Comparison of ENCODE assay signal across 8 cellular contexts in genomic region chr5:115169392-115170127, GRCh38. TPM values are rescaled to one million over a fixed set of nuclear protein-coding genes. Genes with fewer than 3 reads are reported as not detected.
DNase-seq lines count a peak whose midpoint lies in the region; ATAC-seq lines count a peak whose summit lies in the region.

Gene TRIM36 (minus strand): TSS chr5:115169908. CDS start chr5:115169634, 274 bp downstream.

- POLR2A ChIA-PET in CD8-positive, alpha-beta memory T cell (lab: Charles Lee): no interaction called here

- H3K4ac ChIP-seq in mesenchymal stem cell (ENCODE audit: low read depth in 1 of 2, low read length in 2 of 2): no peak within 1 kb of the TSS

- peaks cover 17% of the 10 kb centered on the region for H3K79me1 ChIP-seq in mesenchymal stem cell (replicated peaks; ENCODE audit: low read length, poor library complexity, severe bottlenecking)

- H3K14ac ChIP-seq in mesenchymal stem cell (ENCODE audit: low read length in 2 of 2): peak within 1 kb of the TSS in 1 of 2 experiments; percentile 96

- H3K4me3 Mint-ChIP-seq in CD8-positive, alpha-beta memory T cell: peak within 1 kb of the TSS; percentile 55 to 89 (median 82)

- peak within 1 kb of the TSS in 1 of 2 experiments; percentile 94 for H3K23ac ChIP-seq in mesenchymal stem cell (ENCODE audit: low read length in 2 of 2)

- no peak within 1 kb of the TSS for H4K91ac ChIP-seq in mesenchymal stem cell (ENCODE audit: low read length)

- H3K9me3 ChIP-seq in CD8-positive, alpha-beta memory T cell (ENCODE audit: low read length): no peaks in the 10 kb centered on the region
- peaks cover 8% of the 10 kb centered on the region for H3K9me3 ChIP-seq in mesenchymal stem cell (ENCODE audit: control insufficient read depth, low read length)

- under 1% methylated on average over 47 of the region's 77 CpGs for WGBS in mesenchymal stem cell

- H3K18ac ChIP-seq in mesenchymal stem cell (ENCODE audit: low read depth in 1 of 2, low read length in 2 of 2): peak within 1 kb of the TSS in 1 of 2 experiments; percentile 96

- peaks cover 11 to 15% (median 15%) of the 10 kb centered on the region in 3 donors for H3K4me1 Mint-ChIP-seq in CD8-positive, alpha-beta memory T cell

- peak within 1 kb of the TSS; percentile 89 for H2AFZ ChIP-seq in mesenchymal stem cell (ENCODE audit: low read depth, low read length)

- peak within 1 kb of the TSS; percentile 90 for H2BK15ac ChIP-seq in mesenchymal stem cell (ENCODE audit: low read depth, poor library complexity, severe bottlenecking)

- CTCF ChIA-PET in CD8-positive, alpha-beta memory T cell (lab: Charles Lee): interaction anchor here (1.2 kb wide), 1 partner anchor 10 kb away, joined by 3 read pairs; no protein-coding TSS in a partner anchor

- H3K27me3 ChIP-seq in CD8-positive, alpha-beta memory T cell (ENCODE audit: insufficient read depth, low read length, poor library complexity, severe bottlenecking): peaks cover 42% of the 10 kb centered on the region
- peaks cover 6 to 87% of the 10 kb centered on the region in 2 experiments for H3K27me3 ChIP-seq in mesenchymal stem cell (ENCODE audit: control insufficient read depth in 1 of 2, insufficient read depth in 1 of 2, low read length in 2 of 2)

- H3K4me3 ChIP-seq in CD8-positive, alpha-beta memory T cell (ENCODE audit: low read length): peak within 1 kb of the TSS; percentile 66
- peak within 1 kb of the TSS; percentile 73 to 91 for H3K4me3 ChIP-seq in mesenchymal stem cell (ENCODE audit: insufficient read depth in 1 of 2, low read depth in 1 of 2, low read length in 2 of 2)

- H3K9me3 Mint-ChIP-seq in CD8-positive, alpha-beta memory T cell: peaks cover 2 to 10% (median 4%) of the 10 kb centered on the region in 5 donors

- H3K4me1 ChIP-seq in CD8-positive, alpha-beta memory T cell (ENCODE audit: insufficient read depth, low read length): peaks cover 19% of the 10 kb centered on the region
- peaks cover 6% of the 10 kb centered on the region for H3K4me1 ChIP-seq in mesenchymal stem cell (ENCODE audit: control insufficient read depth, insufficient read depth, low read depth, low read length)

- peak within 1 kb of the TSS; percentile 94 for H3K4me2 ChIP-seq in mesenchymal stem cell (ENCODE audit: low read length, poor library complexity, severe bottlenecking)

- H2AK5ac ChIP-seq in mesenchymal stem cell (ENCODE audit: low read length, severe bottlenecking): no peak within 1 kb of the TSS

- no peak within 1 kb of the TSS for H3K27ac ChIP-seq in CD8-positive, alpha-beta memory T cell (ENCODE audit: low read depth, low read length)
- H3K27ac ChIP-seq in mesenchymal stem cell (ENCODE audit: low read length, poor library complexity, severe bottlenecking): no peak within 1 kb of the TSS

- DNase-seq in CD8-positive, alpha-beta memory T cell: peak; percentile 84 to 89 (median 86)
- DNase-seq in HK-2 (ENCODE audit: unreplicated experiment) (peak; percentile 92), NCI-H82 treated with DMSO at 0.1 percent for 48 hours (lab: John Stamatoyannopoulos, UW; ENCODE audit: unreplicated experiment) (peak; percentile 82), mesenchymal stem cell (peak; percentile 88)
- DNase-seq in activated CD8-positive, alpha-beta memory T cell treated with anti-CD3 and anti-CD28 coated beads for 1 hour (ENCODE audit: extremely low read depth in 1 of 2, low read depth in 1 of 2): peak; percentile 79
- DNase-seq in effector CD8-positive, alpha-beta T cell (lab: John Stamatoyannopoulos, UW): peak; percentile 80
- peak; percentile 77 for DNase-seq in stimulated activated CD8-positive, alpha-beta memory T cell treated with anti-CD3 and anti-CD28 coated beads, Interleukin-12 subunit alpha, Interleukin-12 subunit beta, amount 100 ng/mL, for 1 hour (ENCODE audit: low read depth)

- peak within 1 kb of the TSS; percentile 74 for H3K9ac ChIP-seq in mesenchymal stem cell (ENCODE audit: low read length)

- H3K36me3 ChIP-seq in CD8-positive, alpha-beta memory T cell (ENCODE audit: insufficient read depth, low read length): no peaks in the 10 kb centered on the region
- peaks cover 0 to 4% of the 10 kb centered on the region in 2 experiments for H3K36me3 ChIP-seq in mesenchymal stem cell (ENCODE audit: control insufficient read depth in 1 of 2, insufficient read depth in 2 of 2, low read depth in 1 of 2, low read length in 2 of 2)

- H4K8ac ChIP-seq in mesenchymal stem cell (ENCODE audit: low read length): peak within 1 kb of the TSS; percentile 2

- no peak within 1 kb of the TSS for H2BK5ac ChIP-seq in mesenchymal stem cell (ENCODE audit: low read depth, low read length, poor library complexity, severe bottlenecking)

- peaks cover 45 to 69% of the 10 kb centered on the region in 2 donors for H3K27me3 Mint-ChIP-seq in CD8-positive, alpha-beta memory T cell

- peak within 1 kb of the TSS in 4 of 8 donors; percentile 30 to 66 (median 51) for H3K27ac Mint-ChIP-seq in CD8-positive, alpha-beta memory T cell

- no peak within 1 kb of the TSS for H2BK12ac ChIP-seq in mesenchymal stem cell (ENCODE audit: low read length in 2 of 2)

- peak; percentile 96 for ATAC-seq in GM19463 (IDR thresholded peaks at IDR 0.05; ENCODE audit: unreplicated experiment)

- H3K36me3 Mint-ChIP-seq in CD8-positive, alpha-beta memory T cell: peaks cover 0 to 6% (median 4%) of the 10 kb centered on the region in 3 donors

- H2BK120ac ChIP-seq in mesenchymal stem cell (ENCODE audit: low read depth, low read length): no peak within 1 kb of the TSS

RNA-seq across cellular contexts. Expression of gene TRIM36, which starts in this region (rescaled TPM):
- under 1 TPM; 0.15 to 0.58 TPM for total RNA-seq in CD8-positive, alpha-beta memory T cell
- polyA plus RNA-seq in CD8-positive, alpha-beta memory T cell: not detected
- 0.25 TPM for polyA plus RNA-seq in mesenchymal stem cell (2013, experiment 1 of 2)
- 0.40 TPM for polyA plus RNA-seq in mesenchymal stem cell (2013, experiment 2 of 2)

Comparison
In these comparisons a context has a peak if more than half of its experiments do, and no peak if none do; other contexts are left out.
1. Peak in DNase-seq and H3K4me3 ChIP-seq in CD8-positive, alpha-beta memory T cell; RNA of the gene not detected or under 1 TPM.